ENCODE assay signal across 1 cellular context in genomic region chr14:103879570-103880333, GRCh38.
TF ChIP-seq lines count a peak whose summit lies in the region.

No MANE protein-coding gene starts in this region.

TF ChIP-seq in HepG2, 621 proteins besides CTCF, POLR2A, EP300 and RAD21 (continued from another document and continues in another):
- TF ChIP-seq HINFP (CRISPR knock-in tag; IDR thresholded peaks at IDR 0.05; ENCODE audit: low read depth) (no peak; the same call in 1 of the 2 replicates), SETDB1 (CRISPR knock-in tag; IDR thresholded peaks at IDR 0.05; ENCODE audit: borderline replicate concordance) (no peak), ZSCAN31 (CRISPR knock-in tag; IDR thresholded peaks at IDR 0.05; ENCODE audit: low read depth) (peak; percentile 88; the same call in 1 of the 2 replicates), ZNF431 (CRISPR knock-in tag; IDR thresholded peaks at IDR 0.05; ENCODE audit: borderline replicate concordance, low read depth) (no peak), HBP1 (CRISPR knock-in tag; IDR thresholded peaks at IDR 0.05; ENCODE audit: low read depth) (no peak), ZNF160 (CRISPR knock-in tag; IDR thresholded peaks at IDR 0.05) (peak; percentile 65), THRA (CRISPR knock-in tag; IDR thresholded peaks at IDR 0.05; ENCODE audit: borderline replicate concordance) (peak; percentile 99), ZNF740 (CRISPR knock-in tag; IDR thresholded peaks at IDR 0.05) (no peak), ZNF878 (CRISPR knock-in tag; IDR thresholded peaks at IDR 0.05) (peak; percentile 59), AKAP8 (CRISPR knock-in tag; IDR thresholded peaks at IDR 0.05) (peak; percentile 71; the same call in 1 of the 2 replicates), PHF5A (CRISPR knock-in tag; IDR thresholded peaks at IDR 0.05; ENCODE audit: low read depth, unreplicated experiment) (peak; percentile 75), CENPBD1 (CRISPR knock-in tag; IDR thresholded peaks at IDR 0.05; ENCODE audit: borderline replicate concordance, low read depth) (no peak), RXRB (CRISPR knock-in tag; IDR thresholded peaks at IDR 0.05; ENCODE audit: borderline replicate concordance) (peak; percentile 93), ZMYM3 (CRISPR knock-in tag; IDR thresholded peaks at IDR 0.05) (peak; percentile 98), HNRNPUL1 (IDR thresholded peaks at IDR 0.05; ENCODE audit: low read depth, low read length) (peak; percentile 91), GATA4 (IDR thresholded peaks at IDR 0.05; ENCODE audit: borderline replicate concordance, low read depth) (peak; percentile 53; the same call in 1 of the 2 replicates), ZNF496 (CRISPR knock-in tag; IDR thresholded peaks at IDR 0.05; ENCODE audit: insufficient replicate concordance) (no peak), ZNF24 (IDR thresholded peaks at IDR 0.05) (peak; percentile 69; the same call in 1 of the 2 replicates), ZNF235 (CRISPR knock-in tag; IDR thresholded peaks at IDR 0.05; ENCODE audit: borderline replicate concordance) (0 out of 2 replicates have a peak, but pooled peaks have one; percentile 4), TBX2 (CRISPR knock-in tag; IDR thresholded peaks at IDR 0.05; ENCODE audit: borderline replicate concordance) (peak; percentile 94), ZFX (CRISPR knock-in tag; IDR thresholded peaks at IDR 0.05; ENCODE audit: low read depth) (peak; percentile 73), ZBTB40 (IDR thresholded peaks at IDR 0.05) (no peak), ZBTB40 (CRISPR knock-in tag; IDR thresholded peaks at IDR 0.05) (peak; percentile 61; the same call in 1 of the 2 replicates), MXD4 (CRISPR knock-in tag; IDR thresholded peaks at IDR 0.05) (no peak; the same call in 1 of the 2 replicates), FOSL2 (CRISPR knock-in tag; IDR thresholded peaks at IDR 0.05) (peak; percentile 52), REXO4 (CRISPR knock-in tag; IDR thresholded peaks at IDR 0.05; ENCODE audit: borderline replicate concordance) (no peak), RELA (CRISPR knock-in tag; IDR thresholded peaks at IDR 0.05) (no peak), BRD4 (CRISPR knock-in tag; IDR thresholded peaks at IDR 0.05) (no peak; the same call in none of the 2 replicates), KAT7 (CRISPR knock-in tag; IDR thresholded peaks at IDR 0.05; ENCODE audit: borderline replicate concordance) (peak; percentile 92), PLSCR1 (CRISPR knock-in tag; IDR thresholded peaks at IDR 0.05; ENCODE audit: borderline replicate concordance) (no peak), ZSCAN30 (CRISPR knock-in tag; IDR thresholded peaks at IDR 0.05) (no peak), ARNT (IDR thresholded peaks at IDR 0.05) (no peak), SMC3 (IDR thresholded peaks at IDR 0.05; ENCODE audit: low read length) (no peak), ZNF703 (CRISPR knock-in tag; IDR thresholded peaks at IDR 0.05; ENCODE audit: borderline replicate concordance) (no peak), ZKSCAN1 (IDR thresholded peaks at IDR 0.05; ENCODE audit: low read length) (no peak), ZNF749 (CRISPR knock-in tag; IDR thresholded peaks at IDR 0.05; ENCODE audit: borderline replicate concordance) (no peak), ZHX1 (CRISPR knock-in tag; IDR thresholded peaks at IDR 0.05; ENCODE audit: low read depth) (no peak), SSRP1 (CRISPR knock-in tag; IDR thresholded peaks at IDR 0.05) (no peak), NFE2 (CRISPR knock-in tag; IDR thresholded peaks at IDR 0.05) (no peak), KLF16 (CRISPR knock-in tag; IDR thresholded peaks at IDR 0.05) (peak in 1 of 2 experiments; percentile 85; a peak in 2 of 4 replicates), MLXIP (CRISPR knock-in tag; IDR thresholded peaks at IDR 0.05; ENCODE audit: borderline replicate concordance) (peak; percentile 85; the same call in 1 of the 2 replicates), ZNF83 (CRISPR knock-in tag; IDR thresholded peaks at IDR 0.05; ENCODE audit: borderline replicate concordance) (peak; percentile 79; the same call in 1 of the 2 replicates), HNRNPH1 (optimal IDR thresholded peaks at IDR 0.05; ENCODE audit: low read depth, low read length) (no peak)
